Comparison of ENCODE assay signal across 17 cellular contexts in the genomic region with DNA sequence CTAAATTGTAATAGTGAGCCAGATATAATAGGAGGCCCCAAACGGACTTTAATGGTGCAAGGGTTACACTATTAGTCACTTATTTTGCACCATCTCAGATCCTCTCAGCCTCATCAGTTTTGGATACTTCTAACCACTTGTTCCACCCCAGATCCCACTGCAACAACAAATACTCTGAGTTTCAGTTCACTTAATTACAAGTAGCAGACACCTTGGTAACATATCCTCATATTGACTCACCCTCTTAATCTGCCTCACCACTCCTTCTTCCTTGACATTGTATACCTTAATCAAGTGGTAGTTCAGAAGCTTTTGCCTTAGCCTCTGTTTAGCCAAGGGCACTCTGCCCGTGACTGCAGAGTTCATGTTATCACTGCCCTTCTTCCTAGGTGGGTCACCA.
A peak's percentile ranks its signal among the peaks of the same experiment; 100 is the strongest.
DNase-seq lines count a peak whose midpoint lies in the region; ATAC-seq and TF ChIP-seq lines count a peak whose summit lies in the region.
"Had no signal": no experiment of that assay in that cellular context is flagged by ENCODE, and none has a peak within 500 bp of the region (broad histone marks: within the 10 kb centered on the region; RNA-seq: fewer than 3 reads in every experiment).

No MANE protein-coding gene starts in this region.

- DNase-seq in GM06990 (ENCODE audit: extremely low read depth, insufficient read length) = peak; percentile 9
- peak; percentile 48 for DNase-seq in NOMO-1 treated with DMSO at 0.1 percent for 48 hours (lab: John Stamatoyannopoulos, UW; ENCODE audit: unreplicated experiment)
- no peak for DNase-seq in NCI-H1694 (lab: John Stamatoyannopoulos, UW)
- DNase-seq in ureter (ENCODE audit: low spot score) = no peak
- DNase-seq: activated B cell treated with CpG ODN at 0.5 μM for 24 hours; activated CD8-positive, alpha-beta memory T cell treated with anti-CD3 and anti-CD28 coated beads, Interleukin-2, amount 50 U/mL, for 4 hours; activated naive CD8-positive, alpha-beta T cell treated with anti-CD3 and anti-CD28 coated beads, Interleukin-2, amount 10 ng/mL, durations not matched to agents 7 days and 5 days; heart right ventricle; left ventricle myocardium superior; natural killer cell; NCI-H2081 treated with DMSO at 0.1 percent for 48 hours; stimulated activated CD4-positive, alpha-beta T cell treated with anti-CD3 and anti-CD28 coated beads, Interleukin-1b, Interleukin-23, amount 100 ng/mL, for 48 hours had no signal

- H3K36me3 ChIP-seq in GM06990 (ENCODE audit: control insufficient read depth, insufficient read depth, low read length) = no peaks in the 10 kb centered on the region
- H3K36me3 ChIP-seq: heart right ventricle had no signal

- H3K4me3 ChIP-seq in GM06990 (replicated peaks; ENCODE audit: low read depth, low read length) = no peak overlapping the region
- H3K4me3 ChIP-seq: heart right ventricle, K562 had no signal

- no peaks in the 10 kb centered on the region for H3K27me3 ChIP-seq in GM06990 (replicated peaks; ENCODE audit: control insufficient read depth, insufficient read depth, low read length)
- H3K27me3 ChIP-seq: heart right ventricle had no signal

- no peak for TF ChIP-seq CTCF in GM06990 (IDR thresholded peaks at IDR 0.05; ENCODE audit: insufficient read depth, low read length, poor library complexity, severe bottlenecking)

- ATAC-seq in GM19395 (IDR thresholded peaks at IDR 0.05; ENCODE audit: unreplicated experiment) (peak; percentile 74), HG03103 (IDR thresholded peaks at IDR 0.05; ENCODE audit: low read depth, unreplicated experiment) (peak; percentile 65), HG03108 (IDR thresholded peaks at IDR 0.05; ENCODE audit: unreplicated experiment) (no peak), GM18909 (IDR thresholded peaks at IDR 0.05; ENCODE audit: poor library complexity, unreplicated experiment) (no peak)
- ATAC-seq: heart right ventricle, K562, left ventricle myocardium superior, natural killer cell had no signal

Comparison
In these comparisons a context has a peak if more than half of its experiments do, and no peak if none do; other contexts are left out.
1. DNase-seq: peak in GM06990 (single experiment) and NOMO-1 treated with DMSO at 0.1 percent for 48 hours (single experiment); none in NCI-H1694 (single experiment) and ureter (single experiment).
2. ATAC-seq: peak in GM19395 (single experiment) and HG03103 (single experiment); none in HG03108 (single experiment) and GM18909 (single experiment).